In genomic region chr6:44386364-44386928, GRCh38 we compare ENCODE assay signal across 8 cellular contexts. TPM values are rescaled to one million over a fixed set of nuclear protein-coding genes. Genes with fewer than 3 reads are reported as not detected.
DNase-seq lines count a peak whose midpoint lies in the region; ATAC-seq and TF ChIP-seq lines count a peak whose summit lies in the region.

No MANE protein-coding gene starts in this region.

- peak overlapping the region; percentile 21; the same call in 1 of the 2 replicates for H3K18ac ChIP-seq in IMR-90 (ENCODE audit: low read depth, low read length)

- H4K5ac ChIP-seq in IMR-90 (ENCODE audit: low read depth, low read length) = peak overlapping the region; percentile 91

- no peak overlapping the region for H2BK20ac ChIP-seq in IMR-90 (ENCODE audit: low read depth, low read length)

- BruUV-seq in IMR-90 (replicated peaks; lab: Mats Ljungman, UMichigan) = no TSS peak

- peaks cover 4% of the 10 kb centered on the region; the same call in 1 of the 2 replicates for H3K4me1 ChIP-seq in IMR-90 (ENCODE audit: control insufficient read depth, insufficient read depth, low read length)
- H3K4me1 ChIP-seq in liver (ENCODE audit: control insufficient read depth in 4 of 4, insufficient read depth in 4 of 4, low read length in 3 of 4) = peaks cover under 1 to 55% (median 39%) of the 10 kb centered on the region in 4 donors
- H3K4me1 ChIP-seq in upper lobe of left lung = peaks cover 29 to 43% (median 31%) of the 10 kb centered on the region in 4 donors

- no peak overlapping the region for H3K27ac ChIP-seq in IMR-90 (ENCODE audit: insufficient read depth, low read length)
- H3K27ac ChIP-seq in brain microvascular endothelial cell = peak overlapping the region; percentile 89
- H3K27ac ChIP-seq in liver (ENCODE audit: low read depth in 1 of 2, low read length in 2 of 2) = peak overlapping the region; percentile 100
- peak overlapping the region; percentile 95 to 99 (median 97) for H3K27ac ChIP-seq in upper lobe of left lung

- peak overlapping the region; percentile 73; the same call in 1 of the 2 replicates for H3K14ac ChIP-seq in IMR-90 (replicated peaks; ENCODE audit: low read depth, low read length)

- DNase-seq in AG09309 (ENCODE audit: low read depth) (peak; percentile 47), IMR-90 (no peak), brain microvascular endothelial cell (no peak), upper lobe of left lung (peak in 1 of 2 donors; percentile 79), dermis blood vessel endothelial cell (no peak), NCI-H446 treated with DMSO at 0.1 percent for 48 hours (lab: John Stamatoyannopoulos, UW) (no peak), CD1c-positive myeloid dendritic cell (ENCODE audit: extremely low spot score) (no peak)

- H3K4me3 ChIP-seq in AG09309 (ENCODE audit: control insufficient read depth, low read depth, low read length) (peak overlapping the region; percentile 65), IMR-90 (ENCODE audit: insufficient read depth, low read depth, low read length) (peak overlapping the region; percentile 73), brain microvascular endothelial cell (ENCODE audit: low read depth, low read length) (peak overlapping the region; percentile 86), liver (ENCODE audit: low read depth in 1 of 3, low read length in 3 of 3) (peak overlapping the region; percentile 61 to 95 (median 94)), upper lobe of left lung (peak overlapping the region in 3 of 4 donors; percentile 88 to 89 (median 88))

- intact Hi-C loops in IMR-90 (cut with micrococcal nuclease) = no loop called here

- TF ChIP-seq RAD21 in IMR-90 (IDR thresholded peaks at IDR 0.05; ENCODE audit: low read length) = no peak
- peak in 1 of 2 donors; percentile 40 for TF ChIP-seq RAD21 in liver (IDR thresholded peaks at IDR 0.05)

- H3K36me3 ChIP-seq in IMR-90 (ENCODE audit: control insufficient read depth, insufficient read depth, low read length) (peaks cover 4% of the 10 kb centered on the region), brain microvascular endothelial cell (replicated peaks) (peaks cover 8% of the 10 kb centered on the region), liver (ENCODE audit: control insufficient read depth in 4 of 4, insufficient read depth in 3 of 4, low read depth in 1 of 4, low read length in 3 of 4) (peaks cover 0 to 5% (median 2%) of the 10 kb centered on the region in 4 donors), upper lobe of left lung (peaks cover 0 to 10% (median 3%) of the 10 kb centered on the region in 4 donors)

- H4K91ac ChIP-seq in IMR-90 (ENCODE audit: insufficient read depth, low read depth, low read length) = no peak overlapping the region

- peak overlapping the region; percentile 83 for H2BK5ac ChIP-seq in IMR-90 (ENCODE audit: low read depth, low read length, poor library complexity, severe bottlenecking)

- H3K9ac ChIP-seq in IMR-90 (ENCODE audit: low read depth, low read length) = no peak overlapping the region; the same call in 1 of the 2 replicates
- H3K9ac ChIP-seq in liver (ENCODE audit: low read depth in 1 of 2, low read length in 2 of 2) = peak overlapping the region in 1 of 2 donors; percentile 99

- H3K9me3 ChIP-seq in IMR-90 (ENCODE audit: control insufficient read depth, insufficient read depth, low read length) (no peaks in the 10 kb centered on the region), liver (ENCODE audit: control insufficient read depth in 4 of 4, low read length in 3 of 4) (no peaks in the 10 kb centered on the region), upper lobe of left lung (no peaks in the 10 kb centered on the region)

- H3K4ac ChIP-seq in IMR-90 (ENCODE audit: low read depth, low read length) = peak overlapping the region; percentile 69; the same call in 1 of the 2 replicates

- H3K79me1 ChIP-seq in IMR-90 (ENCODE audit: low read depth in 1 of 2, low read length in 2 of 2) = peaks cover 13 to 34% of the 10 kb centered on the region in 2 experiments

- no peak for TF ChIP-seq POLR2A in IMR-90 (IDR thresholded peaks at IDR 0.05; ENCODE audit: low read depth, low read length)
- no peak for TF ChIP-seq POLR2A in upper lobe of left lung (IDR thresholded peaks at IDR 0.05)

- ATAC-seq in IMR-90 (ENCODE audit: low read depth) (no peak), upper lobe of left lung (ENCODE audit: low FRiP score in 2 of 2) (peak; percentile 34 to 71)

- H3K9me1 ChIP-seq in IMR-90 (ENCODE audit: insufficient read depth, low read length) = peaks cover 6% of the 10 kb centered on the region

- WGBS in IMR-90 (ENCODE audit: extremely low coverage in 2 of 2, insufficient read length in 1 of 2), 2 experiments = no CpG with 5 or more reads among the region's 6 CpGs
- WGBS in liver = 26% methylated on average over 6 of the region's 6 CpGs
- 49 to 51% methylated on average over 6 of the region's 6 CpGs for WGBS in upper lobe of left lung, 2 donors

- H2BK15ac ChIP-seq in IMR-90 (ENCODE audit: low read depth, low read length) = no peak overlapping the region

- no peak overlapping the region for H2BK120ac ChIP-seq in IMR-90 (ENCODE audit: low read depth, low read length)

- CTCF ChIA-PET in IMR-90 (lab: Yijun Ruan, JAX) = interaction anchor here (1.6 kb wide), 1 partner anchor 11 kb away, joined by 4 read pairs; no protein-coding TSS in a partner anchor

- dilution Hi-C loops in IMR-90 (cut with HindIII; ENCODE audit: low sequenced_read_pairs, unreplicated experiment) = no loop called here

- H3K4me2 ChIP-seq in IMR-90 (ENCODE audit: low read depth, low read length) = peak overlapping the region; percentile 96

- no peak overlapping the region; the same call in 1 of the 2 replicates for H3K56ac ChIP-seq in IMR-90 (ENCODE audit: extremely low read depth, insufficient read depth, low read length)

- H2AK5ac ChIP-seq in IMR-90 (ENCODE audit: low read depth, low read length) = no peak overlapping the region

- peaks cover 16% of the 10 kb centered on the region for H4K20me1 ChIP-seq in IMR-90 (ENCODE audit: insufficient read depth, low read length)

- TF ChIP-seq CTCF in AG09309 (IDR thresholded peaks at IDR 0.05; ENCODE audit: control insufficient read depth, insufficient read depth, low read depth, low read length, missing control alignments) (no peak), IMR-90 (conservative IDR thresholded peaks at IDR 0.05; ENCODE audit: low read depth, low read length) (no peak), brain microvascular endothelial cell (IDR thresholded peaks at IDR 0.05; ENCODE audit: low read depth, low read length, missing control alignments) (no peak), liver (IDR thresholded peaks at IDR 0.05; ENCODE audit: low read depth, low read length, missing input control) (no peak), upper lobe of left lung (IDR thresholded peaks at IDR 0.05) (no peak)

- in situ Hi-C loops in IMR-90 (cut with MboI; ENCODE audit: low sequenced_read_pairs) (no loop called here), brain microvascular endothelial cell (cut with HindIII; ENCODE audit: low pct_ligation_motif_present, low sequenced_read_pairs) (no loop called here)

- POLR2A ChIA-PET in IMR-90 (lab: Charles Lee; ENCODE audit: unreplicated experiment) = no interaction called here

- H3K27me3 ChIP-seq in IMR-90 (ENCODE audit: control insufficient read depth, insufficient read depth, low read length) = peaks cover 9% of the 10 kb centered on the region
- H3K27me3 ChIP-seq in brain microvascular endothelial cell (replicated peaks) = peaks cover 6% of the 10 kb centered on the region
- H3K27me3 ChIP-seq in liver (ENCODE audit: control insufficient read depth in 4 of 4, insufficient read depth in 4 of 4, low read length in 3 of 4) = no peaks in the 10 kb centered on the region
- no peaks in the 10 kb centered on the region for H3K27me3 ChIP-seq in upper lobe of left lung

- H2AK9ac ChIP-seq in IMR-90 (replicated peaks; ENCODE audit: low read depth, low read length, poor library complexity) = no peak overlapping the region

- H4K8ac ChIP-seq in IMR-90 (ENCODE audit: low read depth in 2 of 2, low read length in 2 of 2) = peak overlapping the region; percentile 78 to 95; a peak in 3 of 4 replicates

- no peak for TF ChIP-seq EP300 in upper lobe of left lung (IDR thresholded peaks at IDR 0.05)

- no peak overlapping the region for H3K23ac ChIP-seq in IMR-90 (ENCODE audit: low read depth, low read length)

- peak overlapping the region; percentile 82 for H2AFZ ChIP-seq in IMR-90 (replicated peaks; ENCODE audit: low read length, poor library complexity)

TF ChIP-seq in IMR-90, 13 proteins besides CTCF, POLR2A, EP300 and RAD21 (continues in another document):
- TF ChIP-seq NFE2L2 (IDR thresholded peaks at IDR 0.05; ENCODE audit: low read depth, low read length) = no peak
- no peak for TF ChIP-seq CEBPB (IDR thresholded peaks at IDR 0.05; ENCODE audit: low read depth, low read length)
- no peak for TF ChIP-seq FOS (IDR thresholded peaks at IDR 0.05; ENCODE audit: low read depth, low read length)
- TF ChIP-seq MAFK (IDR thresholded peaks at IDR 0.05; ENCODE audit: low read depth, low read length) = no peak
- TF ChIP-seq RFX5 (IDR thresholded peaks at IDR 0.05; ENCODE audit: low read depth, low read length) = no peak
- no peak for TF ChIP-seq MXI1 (IDR thresholded peaks at IDR 0.05; ENCODE audit: borderline replicate concordance, low read depth, low read length)

TF ChIP-seq in liver, 16 proteins besides CTCF, POLR2A, EP300 and RAD21 (continues in another document):
- TF ChIP-seq JUND (IDR thresholded peaks at IDR 0.05) = no peak
- TF ChIP-seq, protein P1, sequence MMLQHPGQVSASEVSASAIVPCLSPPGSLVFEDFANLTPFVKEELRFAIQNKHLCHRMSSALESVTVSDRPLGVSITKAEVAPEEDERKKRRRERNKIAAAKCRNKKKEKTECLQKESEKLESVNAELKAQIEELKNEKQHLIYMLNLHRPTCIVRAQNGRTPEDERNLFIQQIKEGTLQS (IDR thresholded peaks at IDR 0.05) = no peak
- no peak for TF ChIP-seq HNF4G (IDR thresholded peaks at IDR 0.05)
- peak; percentile 15 to 57 for TF ChIP-seq RXRA (IDR thresholded peaks at IDR 0.05)
- TF ChIP-seq SP1 (IDR thresholded peaks at IDR 0.05) = peak; percentile 73
- no peak for TF ChIP-seq EGR1 (IDR thresholded peaks at IDR 0.05; ENCODE audit: low read depth in 2 of 2)
- no peak for TF ChIP-seq NR2F2 (IDR thresholded peaks at IDR 0.05)

RNA-seq across cellular contexts. Expression of gene CDC5L, which starts 1.1 kb away (rescaled TPM):
- 17.7 and 29.7 TPM in 2 replicates for total RNA-seq in IMR-90 (2012; rRNA removed)
- polyA plus RNA-seq in IMR-90 (2012; rRNA removed) = 8.9 and 9.9 TPM in 2 replicates
- 1.4 and 2.0 TPM in 2 replicates for polyA plus RNA-seq in IMR-90 (2012; cell fraction: cytosol; rRNA removed)
- polyA plus RNA-seq in IMR-90 (2012; cell fraction: nucleus; rRNA removed; ENCODE audit: low replicate concordance) = 0.79 and 4.7 TPM in 2 replicates
- 10 to 100 TPM; 12.2 to 12.3 TPM for total RNA-seq in liver
- 1 to 10 TPM; 5.4 to 9.8 TPM for polyA plus RNA-seq in liver
- total RNA-seq in upper lobe of left lung = 10 to 100 TPM in 5 of 6 donors, 1 to 10 TPM in 1; 5.4 to 24.0 (median 13.8) TPM
- total RNA-seq in dermis blood vessel endothelial cell = 26.2 and 31.1 TPM in 2 replicates

RNA-seq across cellular contexts. Expression of gene SPATS1, which starts 44.0 kb away (rescaled TPM):
- not detected in 2 replicates for total RNA-seq in IMR-90 (2012; rRNA removed)
- polyA plus RNA-seq in IMR-90 (2012; rRNA removed) = not detected in 2 replicates
- polyA plus RNA-seq in IMR-90 (2012; cell fraction: cytosol; rRNA removed) = not detected in 2 replicates
- not detected in 2 replicates for polyA plus RNA-seq in IMR-90 (2012; cell fraction: nucleus; rRNA removed; ENCODE audit: low replicate concordance)
- total RNA-seq in liver = not detected
- not detected for polyA plus RNA-seq in liver
- 1 to 10 TPM in 2 of 6 donors, under 1 TPM in 1, not detected in 3; 0.91 to 2.2 (median 1.6) TPM for total RNA-seq in upper lobe of left lung
- total RNA-seq in dermis blood vessel endothelial cell = not detected in 2 replicates
